ENCODE assay signal across 31 cellular contexts in the genomic region with DNA sequence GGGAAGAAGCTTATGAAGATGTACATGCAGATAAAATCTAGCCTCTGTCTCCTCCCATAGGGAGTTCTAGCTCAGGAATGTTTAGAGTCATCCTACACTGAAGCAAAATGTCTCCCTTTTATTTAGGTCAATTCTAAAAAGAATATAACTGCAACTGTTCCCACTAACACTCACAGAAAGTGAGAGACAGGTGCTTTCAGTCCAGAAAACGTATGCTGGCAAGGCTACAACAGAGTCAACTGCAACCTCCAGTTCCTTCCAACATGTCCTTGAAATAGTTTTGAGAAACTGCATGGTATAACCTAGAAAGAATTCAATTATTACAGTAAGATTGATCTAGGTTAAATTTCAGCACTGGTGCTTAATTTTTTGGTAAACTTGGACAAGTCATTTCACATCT. TPM values are rescaled to one million over a fixed set of nuclear protein-coding genes. Genes with fewer than 3 reads are reported as not detected.
"Had no signal": no experiment of that assay in that cellular context is flagged by ENCODE, and none has a peak within 500 bp of the region (broad histone marks: within the 10 kb centered on the region; RNA-seq: fewer than 3 reads in every experiment).

No MANE protein-coding gene starts in this region.

- DNase-seq: activated B cell treated with CpG ODN at 0.5 μM for 24 hours; activated CD4-positive, alpha-beta memory T cell treated with anti-CD3 and anti-CD28 coated beads, Interleukin-2, amount 10 ng/mL, durations not matched to agents 7 days and 5 days; activated CD4-positive, alpha-beta T cell treated with anti-CD3 and anti-CD28 coated beads for 4 hours; activated CD4-positive, alpha-beta T cell treated with anti-CD3 and anti-CD28 coated beads, Interleukin-2, amount 10 ng/mL, durations not matched to agents 24 days and 14 days; activated CD4-positive, alpha-beta T cell treated with anti-CD3 and anti-CD28 coated beads, Interleukin-2, amount 50 U/mL, for 48 hours; activated CD4-positive, CD25-positive, alpha-beta regulatory T cell treated with anti-CD3 and anti-CD28 coated beads, Interleukin-2, amount 50 U/mL, for 72 hours; activated CD8-positive, alpha-beta memory T cell treated with anti-CD3 and anti-CD28 coated beads for 24 hours; activated CD8-positive, alpha-beta memory T cell treated with anti-CD3 and anti-CD28 coated beads, Interleukin-2, amount 10 ng/mL, durations not matched to agents 7 days and 5 days; activated CD8-positive, alpha-beta memory T cell treated with anti-CD3 and anti-CD28 coated beads, Interleukin-2, amount 50 U/mL, for 48 hours; activated CD8-positive, alpha-beta T cell treated with anti-CD3 and anti-CD28 coated beads, Interleukin-2, amount 10 ng/mL, durations not matched to agents 7 days and 5 days; activated effector memory CD4-positive, alpha-beta T cell treated with Interleukin-2 at 50 U/mL for 16 hours; activated gamma-delta T cell; activated naive CD4-positive, alpha-beta T cell treated with anti-CD3 and anti-CD28 coated beads, Interleukin-2, amount 10 ng/mL, durations not matched to agents 7 days and 5 days; activated naive CD4-positive, alpha-beta T cell treated with Interleukin-2 at 50 U/mL for 16 hours; activated naive CD8-positive, alpha-beta T cell treated with anti-CD3 and anti-CD28 coated beads for 36 hours; activated T-cell treated with anti-CD3 and anti-CD28 coated beads, Interleukin-2, amount 50 U/mL, for 24 hours; activated T-cell treated with anti-CD3 and anti-CD28 coated beads, Interleukin-2, amount 50 U/mL, for 48 hours; adrenal gland; amniotic stem cell; aorta; body of pancreas; brain microvascular endothelial cell; central memory CD4-positive, alpha-beta T cell; T-helper 2 cell; T-helper 9 cell had no signal

- H3K9me3 ChIP-seq: adrenal gland, body of pancreas, breast epithelium had no signal

- ATAC-seq: activated CD8-positive, alpha-beta memory T cell treated with anti-CD3 and anti-CD28 coated beads, Interleukin-2, amount 10 ng/mL, durations not matched to agents 7 days and 5 days; activated CD8-positive, alpha-beta T cell treated with anti-CD3 and anti-CD28 coated beads, Interleukin-2, amount 10 ng/mL, durations not matched to agents 7 days and 5 days; body of pancreas had no signal

- H3K27ac Mint-ChIP-seq: activated B cell treated with CpG ODN at 0.5 μM for 24 hours; activated CD4-positive, alpha-beta memory T cell treated with anti-CD3 and anti-CD28 coated beads, Interleukin-2, amount 10 ng/mL, durations not matched to agents 7 days and 5 days; activated CD4-positive, alpha-beta T cell treated with anti-CD3 and anti-CD28 coated beads, Interleukin-2, amount 10 ng/mL, durations not matched to agents 24 days and 14 days; activated CD8-positive, alpha-beta memory T cell treated with anti-CD3 and anti-CD28 coated beads, Interleukin-2, amount 10 ng/mL, durations not matched to agents 7 days and 5 days; activated CD8-positive, alpha-beta T cell treated with anti-CD3 and anti-CD28 coated beads, Interleukin-2, amount 10 ng/mL, durations not matched to agents 7 days and 5 days; activated naive CD4-positive, alpha-beta T cell treated with anti-CD3 and anti-CD28 coated beads, Interleukin-2, amount 10 ng/mL, durations not matched to agents 7 days and 5 days; activated naive CD4-positive, alpha-beta T cell treated with anti-CD3 and anti-CD28 coated beads, Interleukin-2, amount 50 U/mL, for 24 hours; activated naive CD8-positive, alpha-beta T cell treated with anti-CD3 and anti-CD28 coated beads for 36 hours; activated T-cell treated with anti-CD3 and anti-CD28 coated beads, Interleukin-2, amount 50 U/mL, for 24 hours; activated T-helper 2 cell treated with anti-CD3 and anti-CD28 coated beads, Interferon-gamma antibody, Interleukin-2, Interleukin-4, amounts not matched to agents 10 μg/mL and 5 μg/mL and 100 μg/mL, durations not matched to agents 14 hours and 24 hours and 36 hours; T-helper 1 cell treated with Interleukin-12 subunit alpha and Interleukin-12 subunit beta and Interleukin-4 antibody, amounts not matched to agents 30 μg/mL and 1 μg/mL, for 36 hours; T-helper 2 cell treated with Interferon-gamma antibody and Interleukin-4, amounts not matched to agents 5 μg/mL and 100 μg/mL, for 36 hours had no signal

- H3K4me1 ChIP-seq: adrenal gland, body of pancreas, breast epithelium had no signal

- H3K36me3 ChIP-seq: adrenal gland, brain microvascular endothelial cell, breast epithelium had no signal

- H3K36me3 Mint-ChIP-seq: activated CD8-positive, alpha-beta memory T cell treated with anti-CD3 and anti-CD28 coated beads, Interleukin-2, amount 10 ng/mL, durations not matched to agents 7 days and 5 days; activated naive CD4-positive, alpha-beta T cell treated with anti-CD3 and anti-CD28 coated beads, Interleukin-2, amount 10 ng/mL, durations not matched to agents 7 days and 5 days; activated naive CD4-positive, alpha-beta T cell treated with anti-CD3 and anti-CD28 coated beads, Interleukin-2, amount 50 U/mL, for 24 hours; activated naive CD8-positive, alpha-beta T cell treated with anti-CD3 and anti-CD28 coated beads for 36 hours had no signal

- H3K27me3 ChIP-seq: adrenal gland, body of pancreas, brain microvascular endothelial cell, breast epithelium had no signal

- H3K9me3 Mint-ChIP-seq: activated B cell treated with CpG ODN at 0.5 μM for 24 hours; activated naive CD4-positive, alpha-beta T cell treated with anti-CD3 and anti-CD28 coated beads, Interleukin-2, amount 50 U/mL, for 24 hours; activated naive CD8-positive, alpha-beta T cell treated with anti-CD3 and anti-CD28 coated beads for 36 hours; T-helper 1 cell treated with Interleukin-12 subunit alpha and Interleukin-12 subunit beta and Interleukin-4 antibody, amounts not matched to agents 30 μg/mL and 1 μg/mL, for 36 hours had no signal

- H3K27ac ChIP-seq: adrenal gland, body of pancreas, brain microvascular endothelial cell, breast epithelium, VCaP had no signal

- H3K4me3 ChIP-seq: adrenal gland, body of pancreas, breast epithelium had no signal

RNA-seq across cellular contexts. Expression of a gene that starts 46.8 kb away (rescaled TPM):
- total RNA-seq: activated B cell treated with CpG ODN at 0.5 μM for 24 hours; activated CD4-positive, alpha-beta memory T cell treated with anti-CD3 and anti-CD28 coated beads, Interleukin-2, amount 10 ng/mL, durations not matched to agents 7 days and 5 days; activated CD4-positive, alpha-beta T cell treated with anti-CD3 and anti-CD28 coated beads, Interleukin-2, amount 10 ng/mL, durations not matched to agents 24 days and 14 days; activated CD8-positive, alpha-beta memory T cell treated with anti-CD3 and anti-CD28 coated beads, Interleukin-2, amount 10 ng/mL, durations not matched to agents 7 days and 5 days; activated CD8-positive, alpha-beta T cell treated with anti-CD3 and anti-CD28 coated beads, Interleukin-2, amount 10 ng/mL, durations not matched to agents 7 days and 5 days; activated naive CD8-positive, alpha-beta T cell treated with anti-CD3 and anti-CD28 coated beads for 36 hours; activated T-helper 2 cell treated with anti-CD3 and anti-CD28 coated beads, Interferon-gamma antibody, Interleukin-2, Interleukin-4, amounts not matched to agents 10 μg/mL and 5 μg/mL and 100 μg/mL, durations not matched to agents 14 hours and 24 hours and 36 hours had no signal
